27 cellular contexts compared by ENCODE assay signal in genomic region chr1:186997877-186998276, GRCh38.
"Had no signal": no experiment of that assay in that cellular context is flagged by ENCODE, and none has a peak within 500 bp of the region (broad histone marks: within the 10 kb centered on the region; RNA-seq: fewer than 3 reads in every experiment).

No MANE protein-coding gene starts in this region.

- H3K9me3 ChIP-seq: ovary, psoas muscle, right lobe of liver, sigmoid colon, spleen, suprapubic skin, testis, tibial artery, transverse colon, upper lobe of right lung, uterus had no signal

- H3K9ac ChIP-seq: neural progenitor cell, parathyroid adenoma had no signal

- DNase-seq: natural killer cell; occipital lobe; ovary; posterior cingulate gyrus; psoas muscle; right cardiac atrium; right lobe of liver; sigmoid colon; spleen; stimulated activated CD4-positive, alpha-beta T cell treated with anti-CD3 and anti-CD28 coated beads, Interleukin-12 subunit alpha, Interleukin-12 subunit beta, amount 100 ng/mL, for 4 hours; stimulated activated CD4-positive, alpha-beta T cell treated with anti-CD3 and anti-CD28 coated beads, Interleukin-1b, Interleukin-23, amount 100 ng/mL, for 48 hours; stimulated activated CD4-positive, alpha-beta T cell treated with anti-CD3 and anti-CD28 coated beads, Interleukin-4, amount 100 ng/mL, for 1 hour; stimulated activated CD4-positive, alpha-beta T cell treated with anti-CD3 and anti-CD28 coated beads, Interleukin-4, amount 100 ng/mL, for 4 hours; stimulated activated CD8-positive, alpha-beta memory T cell treated with anti-CD3 and anti-CD28 coated beads, Interleukin-4, amount 100 ng/mL, for 48 hours; stimulated activated naive CD4-positive, alpha-beta T cell; stimulated activated naive CD8-positive, alpha-beta T cell treated with anti-CD3 and anti-CD28 coated beads, Interleukin-15, amount 100 ng/mL, for 72 hours; stimulated activated naive CD8-positive, alpha-beta T cell treated with anti-CD3 and anti-CD28 coated beads, Interleukin-15, Interleukin-2, amounts not matched to agents 100 U/mL and 50 U/mL, for 24 hours; substantia nigra; testis; tibial artery; transverse colon; upper lobe of right lung; uterus had no signal

- H3K27ac ChIP-seq: neural progenitor cell, ovary, parathyroid adenoma, psoas muscle, right lobe of liver, sigmoid colon, spleen, suprapubic skin, testis, tibial artery, transverse colon, upper lobe of right lung, uterus had no signal

- H3K4me1 ChIP-seq: neural progenitor cell, parathyroid adenoma, psoas muscle, right lobe of liver, testis, tibial artery, transverse colon, upper lobe of right lung, uterus had no signal

- H3K36me3 ChIP-seq: neural progenitor cell, ovary, right lobe of liver, sigmoid colon, spleen, suprapubic skin, tibial artery, transverse colon, upper lobe of right lung, uterus had no signal

- H3K4me3 ChIP-seq: neural progenitor cell, ovary, psoas muscle, right lobe of liver, sigmoid colon, smooth muscle cell, spleen, suprapubic skin, testis, tibial artery, transverse colon, upper lobe of right lung, uterus had no signal
